10 cellular contexts compared by ENCODE assay signal in genomic region chr2:181458881-181459280, GRCh38. TPM values are rescaled to one million over a fixed set of nuclear protein-coding genes. Genes with fewer than 3 reads are reported as not detected.
DNase-seq lines count a peak whose midpoint lies in the region; ATAC-seq and TF ChIP-seq lines count a peak whose summit lies in the region.
"Had no signal": no experiment of that assay in that cellular context is flagged by ENCODE, and none has a peak within 500 bp of the region (broad histone marks: within the 10 kb centered on the region; RNA-seq: fewer than 3 reads in every experiment).

No MANE protein-coding gene starts in this region.

- H4K20me1 ChIP-seq in DOHH2 (ENCODE audit: control insufficient read depth, insufficient read depth, low read depth, low read length) (no peaks in the 10 kb centered on the region), Loucy (ENCODE audit: insufficient read depth, low read length, poor library complexity, severe bottlenecking) (peaks cover 14% of the 10 kb centered on the region), H9 (ENCODE audit: control insufficient read depth, insufficient read depth, insufficient read length) (no peaks in the 10 kb centered on the region)

- no peak overlapping the region for H2BK120ac ChIP-seq in H9 (ENCODE audit: low read depth, low read length, poor library complexity, severe bottlenecking)

- H3K36me3 Mint-ChIP-seq in brain, result no peaks in the 10 kb centered on the region
- H3K36me3 Mint-ChIP-seq in neural crest cell (ENCODE audit: low read depth), result peaks cover 2% of the 10 kb centered on the region
- H3K36me3 Mint-ChIP-seq in H9 (ENCODE audit: insufficient read depth in 1 of 3, low read depth in 3 of 3), result no peaks in the 10 kb centered on the region

- H3K79me2 ChIP-seq in DOHH2 (ENCODE audit: control insufficient read depth, low read length) (peaks cover 64% of the 10 kb centered on the region), Loucy (ENCODE audit: insufficient read depth, low read length) (peaks cover 84% of the 10 kb centered on the region), H9 (ENCODE audit: insufficient read depth, low read length) (no peaks in the 10 kb centered on the region)

- H4K5ac ChIP-seq in H9 (ENCODE audit: insufficient read length, low read depth, low read length), result no peak overlapping the region

- H3K14ac ChIP-seq in H9 (ENCODE audit: insufficient read depth, low read length), result no peak overlapping the region

- no CpG with 5 or more reads among the region's 1 CpG for WGBS in H9 (ENCODE audit: extremely low coverage, insufficient read length, low lambda C conversion rate)

- peaks cover 14% of the 10 kb centered on the region for H3K4me1 Mint-ChIP-seq in brain
- peaks cover 49% of the 10 kb centered on the region for H3K4me1 Mint-ChIP-seq in neural crest cell
- peaks cover 10 to 13% of the 10 kb centered on the region in 2 experiments for H3K4me1 Mint-ChIP-seq in H9

- peaks cover 57% of the 10 kb centered on the region for H3K36me3 ChIP-seq in DOHH2 (ENCODE audit: control insufficient read depth, low read length)
- H3K36me3 ChIP-seq in Loucy (ENCODE audit: insufficient read depth, low read length), result peaks cover 53% of the 10 kb centered on the region
- H3K36me3 ChIP-seq in WERI-Rb-1, result no peaks in the 10 kb centered on the region

- H4K8ac ChIP-seq in H9 (replicated peaks; ENCODE audit: insufficient read length, low read depth, low read length), result no peak overlapping the region

- no peak overlapping the region for H4K91ac ChIP-seq in H9 (ENCODE audit: insufficient read length, low read depth, low read length)

- no peak for TF ChIP-seq CTCF in DOHH2 (IDR thresholded peaks at IDR 0.05; ENCODE audit: low read depth, low read length, poor library complexity, severe bottlenecking)
- TF ChIP-seq CTCF in Loucy (conservative IDR thresholded peaks at IDR 0.05; ENCODE audit: low read length), result no peak
- no peak for TF ChIP-seq CTCF in brain (conservative IDR thresholded peaks at IDR 0.05)
- no peak for TF ChIP-seq CTCF in neural crest cell (conservative IDR thresholded peaks at IDR 0.05)
- no peak for TF ChIP-seq CTCF in H9 (conservative IDR thresholded peaks at IDR 0.05)
- no peak for TF ChIP-seq CTCF in WERI-Rb-1 (IDR thresholded peaks at IDR 0.05; ENCODE audit: low read depth, low read length)

- peak overlapping the region in 4 of 5 experiments; percentile 78 to 92 (median 82) for H3K4me3 Mint-ChIP-seq in brain
- peak overlapping the region; percentile 86 for H3K4me3 Mint-ChIP-seq in neural crest cell
- 0 out of 5 replicates have a peak overlapping the region, but pooled peaks of 1 of the 2 experiments have one; percentile 13 for H3K4me3 Mint-ChIP-seq in H9

- no peak for ATAC-seq in GM21737 (IDR thresholded peaks at IDR 0.05; ENCODE audit: unreplicated experiment)
- ATAC-seq: left colon had no signal

- no peaks in the 10 kb centered on the region for H3K9me2 ChIP-seq in DOHH2 (replicated peaks; ENCODE audit: control insufficient read depth, low read length)
- no peaks in the 10 kb centered on the region for H3K9me2 ChIP-seq in Loucy (replicated peaks; ENCODE audit: low read depth, low read length)

- H2BK20ac ChIP-seq in H9 (ENCODE audit: low read depth, low read length, poor library complexity, severe bottlenecking), result no peak overlapping the region

- H3K23me2 ChIP-seq in H9 (ENCODE audit: insufficient read length, low read depth, low read length, poor library complexity, severe bottlenecking), result peaks cover 9% of the 10 kb centered on the region

- H3K9me3 Mint-ChIP-seq in brain (no peaks in the 10 kb centered on the region), neural crest cell (no peaks in the 10 kb centered on the region), H9 (no peaks in the 10 kb centered on the region)

- H3K9me3 ChIP-seq in DOHH2 (ENCODE audit: control insufficient read depth, insufficient read depth, low read length) (no peaks in the 10 kb centered on the region), Loucy (ENCODE audit: insufficient read depth, low read depth, low read length) (no peaks in the 10 kb centered on the region), H9 (ENCODE audit: control insufficient read depth, low read depth, low read length) (no peaks in the 10 kb centered on the region), WERI-Rb-1 (ENCODE audit: severe bottlenecking) (no peaks in the 10 kb centered on the region)

- H3K79me1 ChIP-seq in H9 (ENCODE audit: insufficient read depth, low read depth, low read length, poor library complexity, severe bottlenecking), result no peaks in the 10 kb centered on the region

- H3K27ac ChIP-seq in DOHH2 (ENCODE audit: low read depth, low read length) (peak overlapping the region; percentile 99), H9 (ENCODE audit: insufficient read length, low read depth, low read length) (no peak overlapping the region), WERI-Rb-1 (no peak overlapping the region)

- no peak overlapping the region for H2AFZ ChIP-seq in Loucy (ENCODE audit: low read length)
- no peak overlapping the region for H2AFZ ChIP-seq in H9 (ENCODE audit: low read length)

- H3K4me1 ChIP-seq in DOHH2 (ENCODE audit: control insufficient read depth, low read length) (peaks cover 59% of the 10 kb centered on the region), Loucy (ENCODE audit: insufficient read depth, low read length, poor library complexity, severe bottlenecking) (peaks cover 49% of the 10 kb centered on the region), H9 (ENCODE audit: insufficient read depth, low read length) (no peaks in the 10 kb centered on the region)

- H3K18ac ChIP-seq in H9 (ENCODE audit: insufficient read length, low read depth, low read length), result no peak overlapping the region

- H2BK15ac ChIP-seq in H9 (ENCODE audit: low read depth, low read length), result no peak overlapping the region

- DNase-seq in neural crest cell (ENCODE audit: low read depth, low spot score) (no peak), hippocampal formation (lab: John Stamatoyannopoulos, UW) (no peak), H9 (no peak), WERI-Rb-1 (no peak)
- DNase-seq: left colon, NCI-H526 had no signal

- H3T11ph ChIP-seq in H9 (ENCODE audit: low read length), result no peak overlapping the region

- H3K27me3 ChIP-seq in DOHH2 (ENCODE audit: control insufficient read depth, low read length) (no peaks in the 10 kb centered on the region), Loucy (ENCODE audit: insufficient read depth, low read length, poor library complexity, severe bottlenecking) (peaks cover 39% of the 10 kb centered on the region), H9 (ENCODE audit: insufficient read depth, low read length) (peaks cover 16% of the 10 kb centered on the region; the same call in 1 of the 2 replicates), WERI-Rb-1 (ENCODE audit: insufficient read depth, low read depth, severe bottlenecking) (no peaks in the 10 kb centered on the region)

- H2AK5ac ChIP-seq in H9 (ENCODE audit: insufficient read length, low read length), result no peak overlapping the region

- H3K4me3 ChIP-seq in DOHH2 (ENCODE audit: low read length) (peak overlapping the region; percentile 95), Loucy (ENCODE audit: low read length, poor library complexity, severe bottlenecking) (peak overlapping the region; percentile 87), WERI-Rb-1 (ENCODE audit: low read depth, low read length) (no peak overlapping the region)

- no peak overlapping the region for H3K4ac ChIP-seq in H9 (ENCODE audit: low read depth, low read length)

- H3F3A ChIP-seq in DOHH2 (ENCODE audit: control insufficient read depth, insufficient read depth) (peaks cover 3% of the 10 kb centered on the region), Loucy (ENCODE audit: low read depth) (peaks cover 17% of the 10 kb centered on the region)

- H3K23ac ChIP-seq in H9 (ENCODE audit: insufficient read length, low read depth, low read length), result no peak overlapping the region

- H3K9ac ChIP-seq in Loucy (ENCODE audit: low read depth, low read length, poor library complexity, severe bottlenecking), result peak overlapping the region; percentile 99
- no peak overlapping the region for H3K9ac ChIP-seq in H9 (ENCODE audit: extremely low read depth, insufficient read length, low read length)

- H3K56ac ChIP-seq in H9 (ENCODE audit: insufficient read length, low read depth, low read length), result no peak overlapping the region

- no peak overlapping the region for H2BK5ac ChIP-seq in H9 (ENCODE audit: insufficient read length, low read length)

- H3K27me3 Mint-ChIP-seq in brain (peaks cover 82% of the 10 kb centered on the region), neural crest cell (ENCODE audit: low read depth) (peaks cover 46% of the 10 kb centered on the region), H9 (ENCODE audit: low read depth) (peaks cover 81% of the 10 kb centered on the region)

- H2BK12ac ChIP-seq in H9 (ENCODE audit: insufficient read length, low read depth, low read length), result no peak overlapping the region

- H3K4me2 ChIP-seq in DOHH2 (ENCODE audit: low read length) (peak overlapping the region; percentile 97), Loucy (ENCODE audit: low read depth, low read length, poor library complexity, severe bottlenecking) (peak overlapping the region; percentile 81), H9 (ENCODE audit: insufficient read depth, insufficient read length, low read length) (no peak overlapping the region)

- peak overlapping the region in 1 of 5 experiments; percentile 2 for H3K27ac Mint-ChIP-seq in brain
- no peak overlapping the region for H3K27ac Mint-ChIP-seq in neural crest cell (ENCODE audit: unreplicated experiment)
- H3K27ac Mint-ChIP-seq in H9, result no peak overlapping the region

RNA-seq across cellular contexts. Expression of gene ITGA4, which starts 1.7 kb away (rescaled TPM):
- 1.3 TPM for polyA plus RNA-seq in brain (ENCODE audit: insufficient read depth, low read depth, low replicate concordance)
- total RNA-seq in neural crest cell, result 74.4 and 75.6 TPM in 2 replicates
- total RNA-seq in H9 (2021), result 1.3 and 1.5 TPM in 2 replicates

Comparison
In these comparisons a context has a peak if more than half of its experiments do, and no peak if none do; other contexts are left out.
1. RNA of gene ITGA4, which starts 1.7 kb away (total RNA-seq): 74.4 to 75.6 TPM in neural crest cell; 1.3 to 1.5 TPM in H9; every median in the first group is over 10 times any median in the second.